ENCODE assay signal across 26 cellular contexts in the genomic region with DNA sequence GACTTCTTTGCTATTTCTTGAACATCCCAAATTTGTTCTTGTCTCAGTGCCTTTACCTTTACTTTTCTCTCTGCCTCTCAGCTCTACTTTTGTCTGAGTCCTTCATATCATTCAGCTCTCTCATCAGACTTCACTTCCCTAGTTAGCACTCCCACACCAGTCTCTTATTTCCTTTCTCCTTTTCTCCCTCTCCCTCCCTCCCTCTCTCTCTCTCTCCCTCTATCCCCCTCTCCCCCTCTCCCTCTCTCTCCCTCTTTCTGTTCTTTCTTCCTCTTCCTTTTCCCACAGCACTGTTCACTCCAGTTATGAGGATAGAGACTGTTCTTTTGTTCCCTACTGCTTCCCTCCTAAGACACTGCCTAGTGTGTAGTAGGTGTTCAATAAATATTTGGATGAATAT.
"Had no signal": no experiment of that assay in that cellular context is flagged by ENCODE, and none has a peak within 500 bp of the region (broad histone marks: within the 10 kb centered on the region; RNA-seq: fewer than 3 reads in every experiment).

No MANE protein-coding gene starts in this region.

- DNase-seq: activated CD4-positive, alpha-beta memory T cell treated with anti-CD3 and anti-CD28 coated beads for 36 hours; activated CD4-positive, alpha-beta T cell treated with anti-CD3 and anti-CD28 coated beads for 36 hours; activated CD4-positive, alpha-beta T cell treated with anti-CD3 and anti-CD28 coated beads, Interleukin-2, amount 50 U/mL, for 1 hour; activated CD8-positive, alpha-beta memory T cell treated with anti-CD3 and anti-CD28 coated beads, Interleukin-2, amount 50 U/mL, for 4 hours; activated gamma-delta T cell treated with Interleukin-2 at 50 U/mL for 16 hours; activated naive CD4-positive, alpha-beta T cell treated with anti-CD3 and anti-CD28 coated beads for 36 hours; activated T-cell treated with anti-CD3 and anti-CD28 coated beads for 4 hours; activated T-cell treated with anti-CD3 and anti-CD28 coated beads, Interleukin-2, amount 50 U/mL, for 4 hours; caudate nucleus; cerebellar nuclear complex; NCI-H1105; NCI-H1417 treated with DMSO at 0.1 percent for 48 hours; NCI-H187 treated with DMSO at 0.1 percent for 48 hours; NCI-H2081 treated with DMSO at 0.1 percent for 48 hours; NCI-H226; NCI-H446 treated with DMSO at 0.1 percent for 48 hours; NCI-H524 treated with DMSO at 0.1 percent for 48 hours; SHP77 treated with DMSO at 0.1 percent for 48 hours; SK-N-SH had no signal

- H3K27ac ChIP-seq: body of pancreas, SJSA1 had no signal

- H3K4me3 ChIP-seq: adrenal gland, body of pancreas, SJSA1 had no signal

- ATAC-seq: activated CD4-positive, alpha-beta T cell treated with anti-CD3 and anti-CD28 coated beads for 36 hours; activated CD4-positive, CD25-positive, alpha-beta regulatory T cell treated with anti-CD3 and anti-CD28 coated beads, Interleukin-2, amount 50 U/mL, for 24 hours; activated naive CD4-positive, alpha-beta T cell treated with anti-CD3 and anti-CD28 coated beads, Interleukin-2, amount 50 U/mL, for 72 hours; activated T-cell treated with anti-CD3 and anti-CD28 coated beads, Interleukin-2, amount 50 U/mL, for 4 hours; body of pancreas; Panc1; WTC11 had no signal

- H3K9me3 ChIP-seq: adrenal gland, body of pancreas, SJSA1, SK-N-SH had no signal

- H3K9ac ChIP-seq: SK-N-SH had no signal

- H3K36me3 ChIP-seq: adrenal gland had no signal

- H3K4me2 ChIP-seq: SK-N-SH had no signal

- H3K27me3 ChIP-seq: adrenal gland, body of pancreas, SJSA1 had no signal
